In genomic region chr1:107750364-107750959, GRCh38 we compare ENCODE assay signal across 8 cellular contexts.
DNase-seq lines count a peak whose midpoint lies in the region; ATAC-seq, FAIRE-seq and TF ChIP-seq lines count a peak whose summit lies in the region.

No MANE protein-coding gene starts in this region.

- 18% methylated on average over 6 of the region's 6 CpGs for WGBS in mammary epithelial cell (ENCODE audit: low coverage, missing lambda C conversion rate)
- WGBS in HepG2 (ENCODE audit: low lambda C conversion rate): 2% methylated on average over 6 of the region's 6 CpGs
- WGBS in stomach, 5 donors: 23 to 33% (median 27%) methylated on average over 6 of the region's 6 CpGs

- intact Hi-C loops in natural killer cell (cut with micrococcal nuclease) (loop anchor here (1.0 kb wide), 1 partner anchor 320 kb away; no protein-coding TSS in a partner anchor), mammary epithelial cell (cut with micrococcal nuclease) (loop anchor here (1.0 to 10.0 kb wide), 6 partner anchors 221 to 1726 kb away; no protein-coding TSS in a partner anchor), HepG2 (cut with micrococcal nuclease; ENCODE audit: unreplicated experiment) (loop anchor here (1.0 to 5.0 kb wide), 4 partner anchors 68 to 553 kb away; no protein-coding TSS in a partner anchor), stomach (cut with DNase I; ENCODE audit: low total_unique reads) (no loop called here)

- no peaks in the 10 kb centered on the region for H3K4me1 ChIP-seq in Loucy (ENCODE audit: insufficient read depth, low read length, poor library complexity, severe bottlenecking)
- H3K4me1 ChIP-seq in mammary epithelial cell (ENCODE audit: insufficient read depth, low read length): no peaks in the 10 kb centered on the region
- no peaks in the 10 kb centered on the region for H3K4me1 ChIP-seq in HepG2 (ENCODE audit: insufficient read depth, low read length)
- H3K4me1 ChIP-seq in stomach: no peaks in the 10 kb centered on the region

- TF ChIP-seq CTCF in natural killer cell (IDR thresholded peaks at IDR 0.05): peak; percentile 61
- TF ChIP-seq CTCF in Loucy (conservative IDR thresholded peaks at IDR 0.05; ENCODE audit: low read length): peak; percentile 80
- peak; percentile 59 to 86 for TF ChIP-seq CTCF in mammary epithelial cell (conservative IDR thresholded peaks at IDR 0.05 in 1 of 2, IDR thresholded peaks at IDR 0.05 in 1 of 2; ENCODE audit: extremely low read depth in 1 of 2, insufficient read depth in 1 of 2, low read depth in 1 of 2, low read length in 2 of 2)
- peak; percentile 79 for TF ChIP-seq CTCF in HepG2 (CRISPR knock-in tag; IDR thresholded peaks at IDR 0.05)
- peak in 5 of 7 experiments; percentile 31 to 62 (median 55) for TF ChIP-seq CTCF in stomach (IDR thresholded peaks at IDR 0.05)

- no peak overlapping the region for H3K4me3 Mint-ChIP-seq in natural killer cell
- no peak overlapping the region for H3K4me3 Mint-ChIP-seq in natural killer cell treated with Interleukin-12 subunit alpha and Interleukin-12 subunit beta and Interleukin-15 and Interleukin-18, amount 100 ng/mL, for 72 hours

- FAIRE-seq in HepG2 (lab: Jason Lieb, UNC): peak; percentile 89

- H3K36me3 ChIP-seq in Loucy (ENCODE audit: insufficient read depth, low read length): peaks cover 83% of the 10 kb centered on the region
- H3K36me3 ChIP-seq in mammary epithelial cell (ENCODE audit: insufficient read depth, low read length): no peaks in the 10 kb centered on the region
- H3K36me3 ChIP-seq in HepG2 (replicated peaks in 1 of 2; ENCODE audit: control insufficient read depth in 1 of 2, insufficient read depth in 2 of 2, low read length in 2 of 2): no peaks in the 10 kb centered on the region
- no peaks in the 10 kb centered on the region for H3K36me3 ChIP-seq in stomach

- H2AFZ ChIP-seq in Loucy (ENCODE audit: low read length) (no peak overlapping the region), mammary epithelial cell (ENCODE audit: low read depth, low read length) (no peak overlapping the region), HepG2 (ENCODE audit: low read length) (no peak overlapping the region)

- in situ Hi-C loops in mammary epithelial cell (cut with MboI; ENCODE audit: low sequenced_read_pairs in 2 of 2): no loop called here
- in situ Hi-C loops in HepG2 (cut with HindIII; ENCODE audit: extremely low pct_ligation_motif_present, low pct_unique_long_range_greater_than_20kb): loop anchor here (5.0 kb wide), 1 partner anchor 473 kb away; no protein-coding TSS in a partner anchor

- DNase-seq in natural killer cell: peak; percentile 22
- no peak for DNase-seq in natural killer cell treated with Interleukin-12 subunit alpha and Interleukin-12 subunit beta and Interleukin-15 and Interleukin-18, amount 100 ng/mL, for 72 hours (ENCODE audit: low spot score)
- peak; percentile 50 for DNase-seq in OCI-M2 (lab: John Stamatoyannopoulos, UW; ENCODE audit: unreplicated experiment)
- DNase-seq in mammary epithelial cell: peak; percentile 73
- peak; percentile 65 for DNase-seq in HepG2 (ENCODE audit: low spot score)
- DNase-seq in stomach: peak; percentile 69

- no peak for TF ChIP-seq POLR2A in HepG2 (IDR thresholded peaks at IDR 0.05; ENCODE audit: insufficient read depth in 1 of 2, low read depth in 2 of 2, low read length in 2 of 2)
- TF ChIP-seq POLR2A in stomach (IDR thresholded peaks at IDR 0.05): no peak

- H3K27ac ChIP-seq in mammary epithelial cell (ENCODE audit: insufficient read depth, low read depth, low read length) (no peak overlapping the region), HepG2 (ENCODE audit: extremely low read length, insufficient read depth, low read length) (no peak overlapping the region), stomach (no peak overlapping the region)

- peak; percentile 58; the same call in 1 of the 2 replicates for TF ChIP-seq RAD21 in HepG2 (CRISPR knock-in tag; IDR thresholded peaks at IDR 0.05)

- peaks cover 18% of the 10 kb centered on the region for H3K36me3 Mint-ChIP-seq in natural killer cell
- H3K36me3 Mint-ChIP-seq in natural killer cell treated with Interleukin-12 subunit alpha and Interleukin-12 subunit beta and Interleukin-15 and Interleukin-18, amount 100 ng/mL, for 72 hours: peaks cover 13% of the 10 kb centered on the region

- H3K4me3 ChIP-seq in Loucy (ENCODE audit: low read length, poor library complexity, severe bottlenecking) (no peak overlapping the region), mammary epithelial cell (replicated peaks in 1 of 3; ENCODE audit: insufficient read depth in 1 of 3, low read depth in 2 of 3, low read length in 3 of 3) (no peak overlapping the region), HepG2 (replicated peaks in 1 of 3; ENCODE audit: insufficient read depth in 1 of 3, low read depth in 2 of 3, low read length in 3 of 3) (no peak overlapping the region), stomach (no peak overlapping the region)

- H3F3A ChIP-seq in Loucy (ENCODE audit: low read depth): no peaks in the 10 kb centered on the region

- ATAC-seq in natural killer cell (peak in 2 of 3 donors; percentile 26 to 44), HepG2 (peak; percentile 81), HG02884 (IDR thresholded peaks at IDR 0.05; ENCODE audit: unreplicated experiment) (no peak)
- ATAC-seq in natural killer cell treated with Interleukin-12 subunit alpha and Interleukin-12 subunit beta and Interleukin-15 and Interleukin-18, amount 100 ng/mL, for 72 hours: no peak

- H3K79me2 ChIP-seq in Loucy (ENCODE audit: insufficient read depth, low read length) (no peaks in the 10 kb centered on the region), mammary epithelial cell (ENCODE audit: insufficient read depth, low read length) (no peaks in the 10 kb centered on the region), HepG2 (ENCODE audit: insufficient read depth, low read length) (no peaks in the 10 kb centered on the region)

- CTCF ChIA-PET in mammary epithelial cell (lab: Charles Lee; ENCODE audit: low non-redundant PET): interaction anchor here (0.5 to 0.6 kb wide), 2 partner anchors 376 to 474 kb away, joined by 4 to 5 read pairs; no protein-coding TSS in a partner anchor
- CTCF ChIA-PET in HepG2 (lab: Yijun Ruan, JAX; ENCODE audit: low intra/inter-chr PET ratio, low total read pairs): interaction anchor here (1.0 to 4.6 kb wide), 3 partner anchors 218 to 473 kb away, joined by 3 to 45 read pairs (median 22); no protein-coding TSS in a partner anchor

- H3K27me3 ChIP-seq in Loucy (ENCODE audit: insufficient read depth, low read length, poor library complexity, severe bottlenecking) (no peaks in the 10 kb centered on the region), mammary epithelial cell (ENCODE audit: insufficient read depth, low read length) (no peaks in the 10 kb centered on the region), HepG2 (ENCODE audit: control insufficient read depth in 1 of 2, insufficient read depth in 2 of 2, low read length in 2 of 2) (no peaks in the 10 kb centered on the region), stomach (no peaks in the 10 kb centered on the region)

- H3K9me3 ChIP-seq in Loucy (ENCODE audit: insufficient read depth, low read depth, low read length) (no peaks in the 10 kb centered on the region), mammary epithelial cell (replicated peaks; ENCODE audit: insufficient read depth, low read length) (no peaks in the 10 kb centered on the region), HepG2 (ENCODE audit: low read length) (no peaks in the 10 kb centered on the region), stomach (no peaks in the 10 kb centered on the region)

- H3K4me1 Mint-ChIP-seq in natural killer cell: peaks cover 0 to 10% of the 10 kb centered on the region in 2 donors
- H3K4me1 Mint-ChIP-seq in natural killer cell treated with Interleukin-12 subunit alpha and Interleukin-12 subunit beta and Interleukin-15 and Interleukin-18, amount 100 ng/mL, for 72 hours (ENCODE audit: low read depth in 2 of 2): no peaks in the 10 kb centered on the region

- H3K9me3 Mint-ChIP-seq in natural killer cell: no peaks in the 10 kb centered on the region
- H3K9me3 Mint-ChIP-seq in natural killer cell treated with Interleukin-12 subunit alpha and Interleukin-12 subunit beta and Interleukin-15 and Interleukin-18, amount 100 ng/mL, for 72 hours: no peaks in the 10 kb centered on the region

- no peak overlapping the region for H3K9ac ChIP-seq in Loucy (ENCODE audit: low read depth, low read length, poor library complexity, severe bottlenecking)
- no peak overlapping the region for H3K9ac ChIP-seq in mammary epithelial cell (ENCODE audit: insufficient read depth, low read length)
- H3K9ac ChIP-seq in HepG2 (ENCODE audit: insufficient read depth, low read depth, low read length): no peak overlapping the region

- H3K27me3 Mint-ChIP-seq in natural killer cell (ENCODE audit: low read depth in 2 of 2): no peaks in the 10 kb centered on the region
- H3K27me3 Mint-ChIP-seq in natural killer cell treated with Interleukin-12 subunit alpha and Interleukin-12 subunit beta and Interleukin-15 and Interleukin-18, amount 100 ng/mL, for 72 hours: no peaks in the 10 kb centered on the region

- no peaks in the 10 kb centered on the region for H3K9me2 ChIP-seq in Loucy (replicated peaks; ENCODE audit: low read depth, low read length)

- dilution Hi-C loops in mammary epithelial cell (cut with HindIII; ENCODE audit: low sequenced_read_pairs): no loop called here

- H4K20me1 ChIP-seq in Loucy (ENCODE audit: insufficient read depth, low read length, poor library complexity, severe bottlenecking) (no peaks in the 10 kb centered on the region), mammary epithelial cell (ENCODE audit: insufficient read depth, low read length) (no peaks in the 10 kb centered on the region), HepG2 (ENCODE audit: insufficient read depth, low read length) (no peaks in the 10 kb centered on the region)

- BruUV-seq in mammary epithelial cell (replicated peaks; lab: Mats Ljungman, UMichigan): no TSS peak
- BruUV-seq in HepG2 (replicated peaks; lab: Mats Ljungman, UMichigan): no TSS peak

- TF ChIP-seq EP300 in HepG2 (IDR thresholded peaks at IDR 0.05; ENCODE audit: low read depth in 2 of 2, low read length in 2 of 2) (no peak), HepG2 (CRISPR knock-in tag; IDR thresholded peaks at IDR 0.05; ENCODE audit: borderline replicate concordance) (no peak), stomach (IDR thresholded peaks at IDR 0.05) (no peak)

- no peak overlapping the region for H3K4me2 ChIP-seq in Loucy (ENCODE audit: low read depth, low read length, poor library complexity, severe bottlenecking)
- H3K4me2 ChIP-seq in mammary epithelial cell (ENCODE audit: insufficient read depth, low read depth, low read length): no peak overlapping the region
- no peak overlapping the region for H3K4me2 ChIP-seq in HepG2 (ENCODE audit: low read depth, low read length)

- H3K27ac Mint-ChIP-seq in natural killer cell: no peak overlapping the region
- H3K27ac Mint-ChIP-seq in natural killer cell treated with Interleukin-12 subunit alpha and Interleukin-12 subunit beta and Interleukin-15 and Interleukin-18, amount 100 ng/mL, for 72 hours: no peak overlapping the region

- POLR2A ChIA-PET in HepG2 (lab: Yijun Ruan, JAX): no interaction called here

TF ChIP-seq in HepG2, 621 proteins besides CTCF, POLR2A, EP300 and RAD21 (continues in another document):
- TF ChIP-seq ZFP37 (CRISPR knock-in tag; IDR thresholded peaks at IDR 0.05; ENCODE audit: borderline replicate concordance) (no peak), STAG1 (CRISPR knock-in tag; IDR thresholded peaks at IDR 0.05) (peak; percentile 89), ZNF530 (CRISPR knock-in tag; IDR thresholded peaks at IDR 0.05; ENCODE audit: low read depth) (no peak), ZNF605 (CRISPR knock-in tag; IDR thresholded peaks at IDR 0.05) (no peak)

Comparison
In these comparisons a context has a peak if more than half of its experiments do, and no peak if none do; other contexts are left out.
1. ATAC-seq: peak in natural killer cell (2 of 3) and HepG2 (single experiment); none in natural killer cell treated with Interleukin-12 subunit alpha and Interleukin-12 subunit beta and Interleukin-15 and Interleukin-18, amount 100 ng/mL, for 72 hours (0 of 2) and HG02884 (single experiment).
2. Peak in every context shown above with its lines, with median percentiles within 50 percentile points of each other: CTCF ChIP-seq.